24 cellular contexts compared by ENCODE assay signal in genomic region chr1:3163356-3163755, GRCh38.
"Had no signal": no experiment of that assay in that cellular context is flagged by ENCODE, and none has a peak within 500 bp of the region (broad histone marks: within the 10 kb centered on the region; RNA-seq: fewer than 3 reads in every experiment).

No MANE protein-coding gene starts in this region.

- H3K36me3 ChIP-seq: adrenal gland, brain microvascular endothelial cell, cardiac muscle cell, Peyer's patch, SJCRH30 had no signal

- H3K27me3 ChIP-seq: adrenal gland, brain microvascular endothelial cell, cardiac muscle cell, Peyer's patch, SJCRH30 had no signal

- H3K9me3 ChIP-seq: adrenal gland, Peyer's patch, SJCRH30, SK-N-SH had no signal

- H3K4me3 ChIP-seq: adrenal gland, cardiac muscle cell, Peyer's patch, SJCRH30 had no signal

- ATAC-seq: activated CD4-positive, CD25-positive, alpha-beta regulatory T cell treated with anti-CD3 and anti-CD28 coated beads, Interleukin-2, amount 50 U/mL, for 24 hours; activated CD8-positive, alpha-beta T cell treated with anti-CD3 and anti-CD28 coated beads, Interleukin-2, amount 10 ng/mL, durations not matched to agents 7 days and 5 days had no signal

- H3K4me1 ChIP-seq: adrenal gland, Peyer's patch, SJCRH30 had no signal

- H3K27ac ChIP-seq: adrenal gland, brain microvascular endothelial cell, cardiac muscle cell, Peyer's patch, RWPE1, SJCRH30 had no signal

- DNase-seq: activated CD4-positive, alpha-beta T cell treated with anti-CD3 and anti-CD28 coated beads for 4 hours; activated CD8-positive, alpha-beta memory T cell treated with anti-CD3 and anti-CD28 coated beads, Interleukin-2, amount 50 U/mL, for 48 hours; activated CD8-positive, alpha-beta T cell treated with anti-CD3 and anti-CD28 coated beads, Interleukin-2, amount 10 ng/mL, durations not matched to agents 7 days and 5 days; activated naive CD4-positive, alpha-beta T cell treated with anti-CD3 and anti-CD28 coated beads, Interleukin-2, amount 50 U/mL, for 16 hours; activated naive CD8-positive, alpha-beta T cell treated with anti-CD3 and anti-CD28 coated beads, Interleukin-2, amount 10 ng/mL, durations not matched to agents 7 days and 5 days; activated T-cell treated with anti-CD3 and anti-CD28 coated beads, Interleukin-2, amount 50 U/mL, for 1 hour; adrenal gland; brain microvascular endothelial cell; KG1; NCI-H1048; NCI-H1417 treated with DMSO at 0.1 percent for 48 hours; NCI-H1694 treated with DMSO at 0.1 percent for 48 hours; NCI-H2081; NCI-H510A treated with DMSO at 0.1 percent for 48 hours; NCI-H69; NK-92 treated with Interleukin-12 subunit alpha and Interleukin-12 subunit beta, amount 100 ng/mL, for 24 hours; Peyer's patch; Right ventricle myocardium superior; SJCRH30; SK-N-SH; T-helper 1 cell had no signal
